In genomic region chr13:108361769-108362168, GRCh38 we compare ENCODE assay signal across 23 cellular contexts.
"Had no signal": no experiment of that assay in that cellular context is flagged by ENCODE, and none has a peak within 500 bp of the region (broad histone marks: within the 10 kb centered on the region; RNA-seq: fewer than 3 reads in every experiment).

No MANE protein-coding gene starts in this region.

- H3K36me3 ChIP-seq: adrenal gland, MG63, SJSA1 had no signal

- H3K27me3 ChIP-seq: adrenal gland had no signal

- H3K4me3 Mint-ChIP-seq: activated CD8-positive, alpha-beta T cell treated with anti-CD3 and anti-CD28 coated beads, Interleukin-2, amount 10 ng/mL, durations not matched to agents 7 days and 5 days; activated naive CD8-positive, alpha-beta T cell treated with anti-CD3 and anti-CD28 coated beads, Interleukin-2, amount 10 ng/mL, durations not matched to agents 7 days and 5 days; T-helper 1 cell treated with Interleukin-12 subunit alpha and Interleukin-12 subunit beta and Interleukin-4 antibody, amounts not matched to agents 30 μg/mL and 1 μg/mL, for 36 hours; WTC11 had no signal

- H3K9me3 ChIP-seq: adrenal gland, MG63, SJSA1 had no signal

- H3K4me3 ChIP-seq: adrenal gland, MG63, SJSA1 had no signal

- ATAC-seq: activated CD8-positive, alpha-beta T cell treated with anti-CD3 and anti-CD28 coated beads, Interleukin-2, amount 10 ng/mL, durations not matched to agents 7 days and 5 days; WTC11 had no signal

- H3K4me1 ChIP-seq: adrenal gland, SJSA1 had no signal

- H3K36me3 Mint-ChIP-seq: activated naive CD8-positive, alpha-beta T cell treated with anti-CD3 and anti-CD28 coated beads, Interleukin-2, amount 10 ng/mL, durations not matched to agents 7 days and 5 days; WTC11 had no signal

- DNase-seq: activated CD4-positive, alpha-beta T cell treated with anti-CD3 and anti-CD28 coated beads for 48 hours; activated CD4-positive, alpha-beta T cell treated with anti-CD3 and anti-CD28 coated beads, Interleukin-2, amount 50 U/mL, for 4 hours; activated CD4-positive, CD25-positive, alpha-beta regulatory T cell treated with anti-CD3 and anti-CD28 coated beads, Interleukin-2, amount 50 U/mL, for 72 hours; activated CD8-positive, alpha-beta memory T cell treated with anti-CD3 and anti-CD28 coated beads, Interleukin-2, amount 50 U/mL, for 48 hours; activated CD8-positive, alpha-beta T cell treated with anti-CD3 and anti-CD28 coated beads, Interleukin-2, amount 10 ng/mL, durations not matched to agents 7 days and 5 days; activated naive CD4-positive, alpha-beta T cell treated with anti-CD3 and anti-CD28 coated beads, Interleukin-2, amount 50 U/mL, for 16 hours; activated naive CD8-positive, alpha-beta T cell treated with anti-CD3 and anti-CD28 coated beads, Interleukin-2, amount 10 ng/mL, durations not matched to agents 7 days and 5 days; activated T-cell treated with anti-CD3 and anti-CD28 coated beads, Interleukin-2, amount 50 U/mL, for 1 hour; adrenal gland; anterior cingulate cortex; MG63; NCI-H1092 treated with DMSO at 0.1 percent for 48 hours; NCI-H1417 treated with DMSO at 0.1 percent for 48 hours; NCI-H187 treated with DMSO at 0.1 percent for 48 hours; NCI-H2081 treated with DMSO at 0.1 percent for 48 hours; NCI-H2227 treated with DMSO at 0.1 percent for 48 hours; NCI-H446 treated with DMSO at 0.1 percent for 48 hours; NCI-H524 treated with DMSO at 0.1 percent for 48 hours; NCI-H82; T-helper 9 cell had no signal

- H3K4me1 Mint-ChIP-seq: activated naive CD8-positive, alpha-beta T cell treated with anti-CD3 and anti-CD28 coated beads, Interleukin-2, amount 10 ng/mL, durations not matched to agents 7 days and 5 days had no signal

- H3K27ac Mint-ChIP-seq: activated CD8-positive, alpha-beta T cell treated with anti-CD3 and anti-CD28 coated beads, Interleukin-2, amount 10 ng/mL, durations not matched to agents 7 days and 5 days; activated naive CD8-positive, alpha-beta T cell treated with anti-CD3 and anti-CD28 coated beads, Interleukin-2, amount 10 ng/mL, durations not matched to agents 7 days and 5 days; T-helper 1 cell treated with Interleukin-12 subunit alpha and Interleukin-12 subunit beta and Interleukin-4 antibody, amounts not matched to agents 30 μg/mL and 1 μg/mL, for 36 hours; WTC11 had no signal

- H3K27ac ChIP-seq: adrenal gland, SJSA1 had no signal
